Comparison of ENCODE assay signal across 8 cellular contexts in genomic region chr17:83052241-83052564, GRCh38. TPM values are rescaled to one million over a fixed set of nuclear protein-coding genes. Genes with fewer than 3 reads are reported as not detected.
DNase-seq lines count a peak whose midpoint lies in the region; ATAC-seq and TF ChIP-seq lines count a peak whose summit lies in the region.

No MANE protein-coding gene starts in this region.

- ATAC-seq in GM21515 (IDR thresholded peaks at IDR 0.05; ENCODE audit: unreplicated experiment) (no peak), HG03378 (IDR thresholded peaks at IDR 0.05; ENCODE audit: unreplicated experiment) (no peak)

- H2AFZ ChIP-seq in OCI-LY1 (ENCODE audit: low read length): no peak overlapping the region

- H3K27me3 ChIP-seq in Caco-2 (replicated peaks; ENCODE audit: control insufficient read depth, insufficient read depth, low read length): no peaks in the 10 kb centered on the region
- H3K27me3 ChIP-seq in OCI-LY1 (ENCODE audit: insufficient read depth, low read length): no peaks in the 10 kb centered on the region
- H3K27me3 ChIP-seq in endocrine pancreas (ENCODE audit: control insufficient read depth, insufficient read depth, low read length): no peaks in the 10 kb centered on the region

- H3K27ac ChIP-seq in OCI-LY1 (ENCODE audit: low read depth, low read length, poor library complexity, severe bottlenecking): peak overlapping the region; percentile 18

- H3K4me3 Mint-ChIP-seq in Caco-2 (ENCODE audit: unreplicated experiment): peak overlapping the region; percentile 91
- H3K4me3 Mint-ChIP-seq in osteocyte (ENCODE audit: unreplicated experiment): peak overlapping the region; percentile 74

- H3K27me3 Mint-ChIP-seq in Caco-2 (ENCODE audit: insufficient read depth, unreplicated experiment) (no peaks in the 10 kb centered on the region), osteocyte (ENCODE audit: unreplicated experiment) (no peaks in the 10 kb centered on the region)

- H3K36me3 ChIP-seq in Caco-2 (ENCODE audit: control insufficient read depth, insufficient read depth, low read length) (no peaks in the 10 kb centered on the region), OCI-LY1 (ENCODE audit: insufficient read depth, low read length) (peaks cover 1% of the 10 kb centered on the region; the same call in 1 of the 2 replicates), endocrine pancreas (ENCODE audit: control insufficient read depth, insufficient read depth, low read length) (no peaks in the 10 kb centered on the region)

- peak overlapping the region; percentile 71 for H3K9ac ChIP-seq in OCI-LY1 (ENCODE audit: low read length)
- H3K9ac ChIP-seq in endocrine pancreas (ENCODE audit: control insufficient read depth, insufficient read depth, low read length): peak overlapping the region; percentile 35

- CTCF ChIA-PET in Caco-2 (lab: Charles Lee): no interaction called here

- no peak for DNase-seq in Caco-2
- DNase-seq in osteocyte (ENCODE audit: extremely low spot score, unreplicated experiment): no peak
- DNase-seq in NCI-H1694 treated with DMSO at 0.1 percent for 48 hours (lab: John Stamatoyannopoulos, UW): no peak
- no peak for DNase-seq in HuH-7 (ENCODE audit: low spot score)

- peaks cover 4% of the 10 kb centered on the region; the same call in 1 of the 2 replicates for H3F3A ChIP-seq in OCI-LY1 (ENCODE audit: insufficient read depth, low read length)

- no peaks in the 10 kb centered on the region for H3K9me2 ChIP-seq in OCI-LY1 (ENCODE audit: low read depth, low read length)

- H3K36me3 Mint-ChIP-seq in Caco-2 (ENCODE audit: insufficient read depth, unreplicated experiment): peaks cover 15% of the 10 kb centered on the region
- no peaks in the 10 kb centered on the region for H3K36me3 Mint-ChIP-seq in osteocyte (ENCODE audit: unreplicated experiment)

- peak overlapping the region; percentile 70 for H3K4me2 ChIP-seq in OCI-LY1 (ENCODE audit: low read length)

- H3K9me3 ChIP-seq in Caco-2 (no peaks in the 10 kb centered on the region), OCI-LY1 (ENCODE audit: low read length) (no peaks in the 10 kb centered on the region), endocrine pancreas (ENCODE audit: control insufficient read depth, low read length) (no peaks in the 10 kb centered on the region)

- intact Hi-C loops in Caco-2 (cut with micrococcal nuclease; ENCODE audit: unreplicated experiment): no loop called here

- no peak for TF ChIP-seq CTCF in Caco-2 (IDR thresholded peaks at IDR 0.05; ENCODE audit: insufficient read depth in 1 of 2, low read depth in 1 of 2, low read length in 1 of 2, severe bottlenecking in 1 of 2, unreplicated experiment in 1 of 2)
- no peak for TF ChIP-seq CTCF in OCI-LY1 (IDR thresholded peaks at IDR 0.05; ENCODE audit: low read length)
- no peak for TF ChIP-seq CTCF in osteocyte (IDR thresholded peaks at IDR 0.05)

- BruUV-seq in Caco-2 (replicated peaks; lab: Mats Ljungman, UMichigan): no TSS peak

- H3K27ac Mint-ChIP-seq in Caco-2 (ENCODE audit: unreplicated experiment) (no peak overlapping the region), osteocyte (ENCODE audit: unreplicated experiment) (peak overlapping the region; percentile 50)

- H3K4me1 Mint-ChIP-seq in Caco-2 (ENCODE audit: low read depth, unreplicated experiment) (peaks cover 7% of the 10 kb centered on the region), osteocyte (ENCODE audit: unreplicated experiment) (peaks cover 16% of the 10 kb centered on the region)

- no peaks in the 10 kb centered on the region for H3K79me2 ChIP-seq in OCI-LY1 (ENCODE audit: insufficient read depth, low read length)

- POLR2A ChIA-PET in Caco-2 (lab: Charles Lee): no interaction called here

- H3K9me3 Mint-ChIP-seq in Caco-2 (ENCODE audit: unreplicated experiment) (no peaks in the 10 kb centered on the region), osteocyte (ENCODE audit: unreplicated experiment) (no peaks in the 10 kb centered on the region)

- peak overlapping the region; percentile 45 for H3K4me3 ChIP-seq in Caco-2 (ENCODE audit: low read depth, low read length)
- H3K4me3 ChIP-seq in OCI-LY1 (ENCODE audit: low read depth, low read length, poor library complexity, severe bottlenecking): peak overlapping the region; percentile 58
- no peak overlapping the region for H3K4me3 ChIP-seq in endocrine pancreas (ENCODE audit: control insufficient read depth, insufficient read depth, low read length)

- H3K4me1 ChIP-seq in Caco-2: peaks cover 7% of the 10 kb centered on the region
- peaks cover 43% of the 10 kb centered on the region for H3K4me1 ChIP-seq in OCI-LY1 (ENCODE audit: insufficient read depth, low read length, severe bottlenecking)
- no peaks in the 10 kb centered on the region for H3K4me1 ChIP-seq in endocrine pancreas (ENCODE audit: control insufficient read depth, insufficient read depth, low read length)

- H4K20me1 ChIP-seq in OCI-LY1 (ENCODE audit: insufficient read depth, low read length): no peaks in the 10 kb centered on the region

RNA-seq across cellular contexts. Expression of gene METRNL, which starts 27.2 kb away (rescaled TPM):
- total RNA-seq in Caco-2 (2022): 33.8 and 40.9 TPM in 2 replicates
- total RNA-seq in osteocyte: 214 and 217 TPM in 2 replicates
